ENCODE assay signal across 24 cellular contexts in the genomic region with DNA sequence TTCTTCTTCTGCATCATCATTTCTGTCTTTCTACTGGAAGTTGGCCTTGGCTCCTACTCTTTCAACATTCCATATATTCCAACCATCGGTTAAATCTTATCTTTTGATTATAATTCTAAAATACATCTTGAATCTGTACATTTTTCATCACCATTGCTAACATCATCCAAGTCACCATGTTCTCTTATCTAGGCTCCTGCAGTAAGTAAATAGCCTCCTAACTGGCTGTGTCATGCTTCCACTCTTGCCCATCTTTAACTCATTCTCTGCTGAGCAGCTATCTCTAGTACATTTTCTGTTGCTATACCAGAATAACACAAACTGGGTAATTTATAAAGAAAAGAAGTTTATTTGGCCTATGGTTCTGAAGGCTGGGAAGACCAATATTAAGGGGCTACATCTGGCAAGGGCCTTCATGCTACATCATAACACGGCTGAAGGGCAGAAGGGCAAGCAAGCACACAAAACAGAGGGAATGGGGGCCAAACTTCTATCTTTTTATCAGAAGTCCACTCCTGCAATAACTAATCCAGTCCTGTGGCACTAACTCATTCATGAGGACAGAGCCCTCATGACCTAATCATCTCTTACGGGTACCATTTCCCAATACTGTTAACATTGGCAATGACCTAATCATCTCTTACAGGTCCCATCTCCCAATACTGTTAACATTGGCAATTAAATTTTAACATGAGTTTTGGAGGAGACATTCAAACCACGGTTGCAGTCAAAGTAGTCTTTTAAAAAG.
A peak's percentile ranks its signal among the peaks of the same experiment; 100 is the strongest.
DNase-seq lines count a peak whose midpoint lies in the region; ATAC-seq, FAIRE-seq and TF ChIP-seq lines count a peak whose summit lies in the region.
"Had no signal": no experiment of that assay in that cellular context is flagged by ENCODE, and none has a peak within 500 bp of the region (broad histone marks: within the 10 kb centered on the region; RNA-seq: fewer than 3 reads in every experiment).

No MANE protein-coding gene starts in this region.

- ATAC-seq in HepG2: no peak
- peak; percentile 93 for ATAC-seq in K562
- peak; percentile 74 to 94 (median 82) for ATAC-seq in right lobe of liver
- ATAC-seq in GM21723 (IDR thresholded peaks at IDR 0.05; ENCODE audit: unreplicated experiment): no peak
- ATAC-seq in HG03354 (IDR thresholded peaks at IDR 0.05; ENCODE audit: poor library complexity, severe bottlenecking, unreplicated experiment): no peak
- ATAC-seq: GM23338, Right ventricle myocardium inferior had no signal

- no peak overlapping the region for H2AFZ ChIP-seq in HepG2 (ENCODE audit: low read length)
- H2AFZ ChIP-seq in K562 (ENCODE audit: low read depth, low read length): no peak overlapping the region
- H2AFZ ChIP-seq: GM23338, PC-9 had no signal

- H3K79me2 ChIP-seq in HepG2 (ENCODE audit: insufficient read depth, low read length): no peaks in the 10 kb centered on the region
- no peaks in the 10 kb centered on the region for H3K79me2 ChIP-seq in K562 (ENCODE audit: control insufficient read depth, insufficient read depth, low read length)

- TF ChIP-seq CTCF in liver (IDR thresholded peaks at IDR 0.05; ENCODE audit: low read depth, low read length, missing input control) (no peak), HepG2 (CRISPR knock-in tag; IDR thresholded peaks at IDR 0.05) (no peak), K562 (IDR thresholded peaks at IDR 0.05 in 2 of 3, conservative IDR thresholded peaks at IDR 0.05 in 1 of 3; ENCODE audit: insufficient read depth in 2 of 3, low read depth in 1 of 3, low read length in 3 of 3) (no peak), right lobe of liver (IDR thresholded peaks at IDR 0.05) (no peak), prostate gland (IDR thresholded peaks at IDR 0.05) (no peak)

- POLR2A ChIA-PET in HepG2 (lab: Yijun Ruan, JAX) (no interaction called here), K562 (lab: Yijun Ruan, JAX) (interaction anchor here (1.0 kb wide), 1 partner anchor 64 kb away, joined by 3 read pairs; no protein-coding TSS in a partner anchor)

- in situ Hi-C loops in HepG2 (cut with HindIII; ENCODE audit: extremely low pct_ligation_motif_present, low pct_unique_long_range_greater_than_20kb): no loop called here
- in situ Hi-C loops in K562 (cut with MboI): no loop called here

- H3K27ac ChIP-seq in liver (ENCODE audit: low read depth in 1 of 2, low read length in 2 of 2) (peak overlapping the region; percentile 32 to 85), HepG2 (ENCODE audit: extremely low read length, insufficient read depth, low read length) (no peak overlapping the region), K562 (ENCODE audit: extremely low read depth, low read depth, low read length) (no peak overlapping the region), right lobe of liver (peak overlapping the region; percentile 7 to 63 (median 37)), prostate gland (no peak overlapping the region)
- H3K27ac ChIP-seq: SJSA1 had no signal

- H3K4me1 ChIP-seq in liver (ENCODE audit: control insufficient read depth in 4 of 4, insufficient read depth in 4 of 4, low read length in 3 of 4) (peaks cover 3 to 15% (median 11%) of the 10 kb centered on the region in 4 donors), HepG2 (ENCODE audit: insufficient read depth, low read length) (no peaks in the 10 kb centered on the region), K562 (replicated peaks in 1 of 2; ENCODE audit: control insufficient read depth in 2 of 2, insufficient read depth in 2 of 2, low read length in 2 of 2) (peaks cover 0 to 27% of the 10 kb centered on the region in 2 experiments; a peak in 2 of 5 replicates), right lobe of liver (peaks cover 0 to 18% (median 0%) of the 10 kb centered on the region in 4 donors), prostate gland (replicated peaks) (no peaks in the 10 kb centered on the region)
- H3K4me1 ChIP-seq: SJSA1 had no signal

- no peak overlapping the region for H3K4me2 ChIP-seq in HepG2 (ENCODE audit: low read depth, low read length)
- H3K4me2 ChIP-seq in K562 (ENCODE audit: insufficient read depth, low read length): peak overlapping the region; percentile 36; the same call in 1 of the 2 replicates
- H3K4me2 ChIP-seq: GM23338 had no signal

- BruUV-seq in HepG2 (replicated peaks; lab: Mats Ljungman, UMichigan) (no TSS peak), K562 (replicated peaks; lab: Mats Ljungman, UMichigan) (no TSS peak)

- H3K27me3 ChIP-seq in liver (ENCODE audit: control insufficient read depth in 4 of 4, insufficient read depth in 4 of 4, low read length in 3 of 4) (no peaks in the 10 kb centered on the region), HepG2 (ENCODE audit: control insufficient read depth in 1 of 2, insufficient read depth in 2 of 2, low read length in 2 of 2) (no peaks in the 10 kb centered on the region), K562 (ENCODE audit: control insufficient read depth in 2 of 2, insufficient read depth in 2 of 2, low read length in 2 of 2) (no peaks in the 10 kb centered on the region), right lobe of liver (no peaks in the 10 kb centered on the region), prostate gland (replicated peaks; ENCODE audit: insufficient read depth) (no peaks in the 10 kb centered on the region)
- H3K27me3 ChIP-seq: SJSA1 had no signal

- H3K9me1 ChIP-seq in K562 (ENCODE audit: control insufficient read depth, insufficient read depth, low read length): no peaks in the 10 kb centered on the region

- H3K36me3 ChIP-seq in liver (ENCODE audit: control insufficient read depth in 4 of 4, insufficient read depth in 3 of 4, low read depth in 1 of 4, low read length in 3 of 4) (no peaks in the 10 kb centered on the region), HepG2 (replicated peaks in 1 of 2; ENCODE audit: control insufficient read depth in 1 of 2, insufficient read depth in 2 of 2, low read length in 2 of 2) (no peaks in the 10 kb centered on the region), K562 (ENCODE audit: control insufficient read depth, insufficient read depth, low read length) (no peaks in the 10 kb centered on the region), right lobe of liver (no peaks in the 10 kb centered on the region), prostate gland (no peaks in the 10 kb centered on the region)
- H3K36me3 ChIP-seq: HAP-1, SJSA1 had no signal

- TF ChIP-seq POLR2A in HepG2 (IDR thresholded peaks at IDR 0.05; ENCODE audit: insufficient read depth in 1 of 2, low read depth in 2 of 2, low read length in 2 of 2): no peak
- TF ChIP-seq POLR2A in K562 (conservative IDR thresholded peaks at IDR 0.05): no peak
- no peak for TF ChIP-seq POLR2A in right lobe of liver (IDR thresholded peaks at IDR 0.05)
- no peak for TF ChIP-seq POLR2A in prostate gland (IDR thresholded peaks at IDR 0.05)

- H4K20me1 ChIP-seq in HepG2 (ENCODE audit: insufficient read depth, low read length) (no peaks in the 10 kb centered on the region), K562 (replicated peaks; ENCODE audit: control insufficient read depth, insufficient read depth, low read length) (no peaks in the 10 kb centered on the region)

- H3K4me3 ChIP-seq in liver (ENCODE audit: low read depth in 1 of 3, low read length in 3 of 3) (no peak overlapping the region), HepG2 (replicated peaks in 1 of 3; ENCODE audit: insufficient read depth in 1 of 3, low read depth in 2 of 3, low read length in 3 of 3) (no peak overlapping the region), K562 (no peak overlapping the region), right lobe of liver (no peak overlapping the region), prostate gland (no peak overlapping the region)
- H3K4me3 ChIP-seq: GM23338, HAP-1, PC-9, SJSA1 had no signal

- H3K9ac ChIP-seq in liver (ENCODE audit: low read depth in 1 of 2, low read length in 2 of 2) (no peak overlapping the region), HepG2 (ENCODE audit: insufficient read depth, low read depth, low read length) (no peak overlapping the region), K562 (ENCODE audit: insufficient read depth in 1 of 2, low read depth in 2 of 2, low read length in 2 of 2) (peak overlapping the region in 1 of 2 experiments; percentile 2; a peak in 1 of 4 replicates)

- intact Hi-C loops in HepG2 (cut with micrococcal nuclease; ENCODE audit: unreplicated experiment): no loop called here
- intact Hi-C loops in K562 (cut with micrococcal nuclease): loop anchor here (5.0 kb wide), 1 partner anchor 73 kb away; no protein-coding TSS in a partner anchor
- intact Hi-C loops in right lobe of liver (cut with DNase I): no loop called here
- intact Hi-C loops in prostate gland (cut with DNase I): no loop called here

- WGBS in liver: 41% methylated on average over 4 of the region's 4 CpGs
- 95% methylated on average over 4 of the region's 4 CpGs for WGBS in HepG2 (ENCODE audit: low lambda C conversion rate)
- 23% methylated on average over 4 of the region's 4 CpGs for WGBS in K562 (ENCODE audit: insufficient coverage, low coverage, missing lambda C conversion rate)
- 34% methylated on average over 4 of the region's 4 CpGs for WGBS in right lobe of liver (ENCODE audit: insufficient coverage, low coverage, low lambda C conversion rate, missing lambda C conversion rate)
- WGBS in prostate gland: 80% methylated on average over 4 of the region's 4 CpGs

- H3K9me3 ChIP-seq in liver (ENCODE audit: control insufficient read depth in 4 of 4, low read length in 3 of 4): no peaks in the 10 kb centered on the region
- H3K9me3 ChIP-seq in HepG2 (ENCODE audit: low read length): no peaks in the 10 kb centered on the region
- H3K9me3 ChIP-seq in K562 (replicated peaks; ENCODE audit: control insufficient read depth, insufficient read depth, low read depth, low read length): no peaks in the 10 kb centered on the region
- no peaks in the 10 kb centered on the region for H3K9me3 ChIP-seq in right lobe of liver
- no peaks in the 10 kb centered on the region for H3K9me3 ChIP-seq in prostate gland
- H3K9me3 ChIP-seq: HAP-1, SJSA1 had no signal

- peak; percentile 19 to 35 for TF ChIP-seq RAD21 in liver (IDR thresholded peaks at IDR 0.05)
- no peak for TF ChIP-seq RAD21 in HepG2 (CRISPR knock-in tag; IDR thresholded peaks at IDR 0.05)
- no peak for TF ChIP-seq RAD21 in K562 (CRISPR knock-in tag; conservative IDR thresholded peaks at IDR 0.05 in 1 of 2, IDR thresholded peaks at IDR 0.05 in 1 of 2)

- FAIRE-seq in HepG2 (lab: Jason Lieb, UNC): no peak
- peak; percentile 46 for FAIRE-seq in K562 (lab: Jason Lieb, UNC)

- DNase-seq in HepG2 (ENCODE audit: low spot score) (no peak), K562 (ENCODE audit: extremely low read depth in 1 of 4, low spot score in 3 of 4) (peak in 3 of 4 experiments; percentile 10 to 43 (median 31)), right lobe of liver (no peak), prostate gland (ENCODE audit: low spot score) (no peak), HT-29 (ENCODE audit: low spot score) (no peak)
- DNase-seq: 8988T, Calu3, DMS153, DND-41, HFFc6, NCI-H1092 treated with DMSO at 0.1 percent for 48 hours, NCI-H1436, NCI-H1930, NCI-H2107, NCI-H524, NCI-H774, PC-9 had no signal

- CTCF ChIA-PET in HepG2 (lab: Yijun Ruan, JAX; ENCODE audit: low intra/inter-chr PET ratio, low total read pairs) (no interaction called here), K562 (lab: Yijun Ruan, JAX; ENCODE audit: low intra/inter-chr PET ratio) (no interaction called here)

- no peak for TF ChIP-seq EP300 in HepG2 (IDR thresholded peaks at IDR 0.05; ENCODE audit: low read depth in 2 of 2, low read length in 2 of 2)
- no peak for TF ChIP-seq EP300 in HepG2 (CRISPR knock-in tag; IDR thresholded peaks at IDR 0.05; ENCODE audit: borderline replicate concordance)
- peak; percentile 53; the same call in 1 of the 2 replicates for TF ChIP-seq EP300 in K562 (IDR thresholded peaks at IDR 0.05; ENCODE audit: low read length)

Comparison
In these comparisons a context has a peak if more than half of its experiments do, and no peak if none do; other contexts are left out.
1. H3K27ac ChIP-seq: peak in liver (2 of 2) and right lobe of liver (3 of 3); none in HepG2 (single experiment), K562 (single experiment) and prostate gland (0 of 2).
2. ATAC-seq: peak in K562 (single experiment) and right lobe of liver (4 of 4); none in HepG2 (single experiment), GM21723 (single experiment) and HG03354 (single experiment).
3. DNase-seq: peak in K562 (3 of 4); none in HepG2 (single experiment), right lobe of liver (0 of 3), prostate gland (single experiment) and HT-29 (single experiment).